In genomic region chr20:59221049-59221748, GRCh38 we compare ENCODE assay signal across 11 cellular contexts. TPM values are rescaled to one million over a fixed set of nuclear protein-coding genes. Genes with fewer than 3 reads are reported as not detected.
DNase-seq lines count a peak whose midpoint lies in the region; ATAC-seq, FAIRE-seq and TF ChIP-seq lines count a peak whose summit lies in the region.
"Had no signal": no experiment of that assay in that cellular context is flagged by ENCODE, and none has a peak within 500 bp of the region (broad histone marks: within the 10 kb centered on the region; RNA-seq: fewer than 3 reads in every experiment).

No MANE protein-coding gene starts in this region.

- H3K4me3 ChIP-seq in HepG2 (replicated peaks in 1 of 3; ENCODE audit: insufficient read depth in 1 of 3, low read depth in 2 of 3, low read length in 3 of 3) (no peak overlapping the region), right lobe of liver (no peak overlapping the region), colonic mucosa (no peak overlapping the region)

- H3K36me3 ChIP-seq in HepG2 (replicated peaks in 1 of 2; ENCODE audit: control insufficient read depth in 1 of 2, insufficient read depth in 2 of 2, low read length in 2 of 2) = no peaks in the 10 kb centered on the region
- no peaks in the 10 kb centered on the region for H3K36me3 ChIP-seq in right lobe of liver
- no peaks in the 10 kb centered on the region for H3K36me3 ChIP-seq in colonic mucosa
- H3K36me3 ChIP-seq: ascending aorta had no signal

- no peaks in the 10 kb centered on the region for H3K27me3 Mint-ChIP-seq in activated CD8-positive, alpha-beta T cell treated with anti-CD3 and anti-CD28 coated beads for 36 hours
- H3K27me3 Mint-ChIP-seq in CD14-positive monocyte (ENCODE audit: low read depth in 3 of 3) = peaks cover 37 to 45% (median 42%) of the 10 kb centered on the region in 3 donors
- H3K27me3 Mint-ChIP-seq in MCF 10A (ENCODE audit: insufficient read depth, unreplicated experiment) = peaks cover 97% of the 10 kb centered on the region

- H3K79me2 ChIP-seq in HepG2 (ENCODE audit: insufficient read depth, low read length) = no peaks in the 10 kb centered on the region

- H3K4me2 ChIP-seq in HepG2 (ENCODE audit: low read depth, low read length) = no peak overlapping the region

- TF ChIP-seq CTCF in HepG2 (CRISPR knock-in tag; IDR thresholded peaks at IDR 0.05) (no peak), right lobe of liver (IDR thresholded peaks at IDR 0.05) (no peak), CD14-positive monocyte (IDR thresholded peaks at IDR 0.05) (no peak), colonic mucosa (IDR thresholded peaks at IDR 0.05) (no peak), MCF 10A (IDR thresholded peaks at IDR 0.05; ENCODE audit: unreplicated experiment) (no peak)
- no peak for TF ChIP-seq CTCF in activated CD8-positive, alpha-beta T cell treated with anti-CD3 and anti-CD28 coated beads for 36 hours (IDR thresholded peaks at IDR 0.05)

- H3K27ac ChIP-seq in HepG2 (ENCODE audit: extremely low read length, insufficient read depth, low read length) (no peak overlapping the region), right lobe of liver (no peak overlapping the region), colonic mucosa (no peak overlapping the region)
- H3K27ac ChIP-seq: ascending aorta had no signal

- BruUV-seq in HepG2 (replicated peaks; lab: Mats Ljungman, UMichigan) (no TSS peak), MCF 10A (replicated peaks; lab: Mats Ljungman, UMichigan) (no TSS peak)

- CTCF ChIA-PET in HepG2 (lab: Yijun Ruan, JAX; ENCODE audit: low intra/inter-chr PET ratio, low total read pairs) = interaction anchor here (0.7 to 4.5 kb wide), 2 partner anchors 235 to 352 kb away, joined by 3 to 80 read pairs; no protein-coding TSS in a partner anchor
- CTCF ChIA-PET in activated CD8-positive, alpha-beta T cell treated with anti-CD3 and anti-CD28 coated beads for 36 hours (lab: Charles Lee) = interaction anchor here (0.7 to 5.5 kb wide), 25 partner anchors 8 to 370 kb away, joined by 3 to 47 read pairs (median 6); partner anchors contain the start of genes ATP5F1E and PRELID3B
- CTCF ChIA-PET in MCF 10A (lab: Yijun Ruan, JAX) = interaction anchor here (0.6 to 7.2 kb wide), 37 partner anchors 8 to 620 kb away, joined by 3 to 98 read pairs (median 4); partner anchors contain the start of gene ATP5F1E

- no peak for FAIRE-seq in HepG2 (lab: Jason Lieb, UNC)

- H3K9ac ChIP-seq in HepG2 (ENCODE audit: insufficient read depth, low read depth, low read length) (no peak overlapping the region), colonic mucosa (ENCODE audit: low read depth in 2 of 2, low read length in 2 of 2) (no peak overlapping the region)

- TF ChIP-seq POLR2A in HepG2 (IDR thresholded peaks at IDR 0.05; ENCODE audit: insufficient read depth in 1 of 2, low read depth in 2 of 2, low read length in 2 of 2) (no peak), right lobe of liver (IDR thresholded peaks at IDR 0.05) (no peak)

- DNase-seq in HepG2 (ENCODE audit: low spot score) (peak; percentile 13), right lobe of liver (no peak), left ventricle myocardium superior (peak; percentile 41), CD14-positive monocyte (ENCODE audit: low spot score) (no peak), colonic mucosa (no peak), MCF 10A (ENCODE audit: unreplicated experiment) (no peak)
- no peak for DNase-seq in activated CD8-positive, alpha-beta T cell treated with anti-CD3 and anti-CD28 coated beads for 36 hours

- POLR2A ChIA-PET in HepG2 (lab: Yijun Ruan, JAX) (no interaction called here), MCF 10A (lab: Yijun Ruan, JAX) (interaction anchor here (0.6 to 2.0 kb wide), 4 partner anchors 9 to 239 kb away, joined by 3 to 10 read pairs (median 5); partner anchors contain the start of gene ATP5F1E)
- POLR2A ChIA-PET in activated CD8-positive, alpha-beta T cell treated with anti-CD3 and anti-CD28 coated beads for 36 hours (lab: Charles Lee) = interaction anchor here (0.6 to 1.5 kb wide), 6 partner anchors 8 to 351 kb away, joined by 3 to 5 read pairs (median 3); no protein-coding TSS in a partner anchor

- no peak for TF ChIP-seq RAD21 in HepG2 (CRISPR knock-in tag; IDR thresholded peaks at IDR 0.05)

- H3K9me3 ChIP-seq in HepG2 (ENCODE audit: low read length) (no peaks in the 10 kb centered on the region), right lobe of liver (no peaks in the 10 kb centered on the region), colonic mucosa (no peaks in the 10 kb centered on the region)
- H3K9me3 ChIP-seq: ascending aorta had no signal

- H3K27ac Mint-ChIP-seq in activated CD8-positive, alpha-beta T cell treated with anti-CD3 and anti-CD28 coated beads for 36 hours = peak overlapping the region; percentile 51
- H3K27ac Mint-ChIP-seq in CD14-positive monocyte = no peak overlapping the region
- H3K27ac Mint-ChIP-seq in MCF 10A (ENCODE audit: low read depth, unreplicated experiment) = no peak overlapping the region

- ATAC-seq in HepG2 = no peak
- ATAC-seq in right lobe of liver = no peak
- ATAC-seq in activated CD8-positive, alpha-beta T cell treated with anti-CD3 and anti-CD28 coated beads for 36 hours = peak; percentile 12
- peak; percentile 78 for ATAC-seq in left ventricle myocardium superior
- no peak for ATAC-seq in GM18519 (IDR thresholded peaks at IDR 0.05; ENCODE audit: low FRiP score, unreplicated experiment)

- peaks cover 31% of the 10 kb centered on the region for H3K4me1 Mint-ChIP-seq in activated CD8-positive, alpha-beta T cell treated with anti-CD3 and anti-CD28 coated beads for 36 hours (ENCODE audit: low read depth)
- H3K4me1 Mint-ChIP-seq in CD14-positive monocyte = peaks cover 14% of the 10 kb centered on the region
- H3K4me1 Mint-ChIP-seq in MCF 10A (ENCODE audit: insufficient read depth, unreplicated experiment) = no peaks in the 10 kb centered on the region

- H3K27me3 ChIP-seq in HepG2 (ENCODE audit: control insufficient read depth in 1 of 2, insufficient read depth in 2 of 2, low read length in 2 of 2) (peaks cover 13 to 66% of the 10 kb centered on the region in 2 experiments), right lobe of liver (peaks cover 0 to 18% of the 10 kb centered on the region in 2 donors), colonic mucosa (peaks cover 3% of the 10 kb centered on the region)
- H3K27me3 ChIP-seq: ascending aorta had no signal

- H3K36me3 Mint-ChIP-seq in activated CD8-positive, alpha-beta T cell treated with anti-CD3 and anti-CD28 coated beads for 36 hours (ENCODE audit: low read depth) = peaks cover 2% of the 10 kb centered on the region
- H3K36me3 Mint-ChIP-seq in CD14-positive monocyte = peaks cover 0 to 3% of the 10 kb centered on the region in 2 donors
- no peaks in the 10 kb centered on the region for H3K36me3 Mint-ChIP-seq in MCF 10A (ENCODE audit: insufficient read depth, unreplicated experiment)

- WGBS in HepG2 (ENCODE audit: low lambda C conversion rate) = 12% methylated on average over 9 of the region's 9 CpGs
- 42% methylated on average over 4 of the region's 9 CpGs for WGBS in right lobe of liver (ENCODE audit: insufficient coverage, low coverage, low lambda C conversion rate, missing lambda C conversion rate)

- no peaks in the 10 kb centered on the region for H4K20me1 ChIP-seq in HepG2 (ENCODE audit: insufficient read depth, low read length)

- no peak for TF ChIP-seq EP300 in HepG2 (IDR thresholded peaks at IDR 0.05; ENCODE audit: low read depth in 2 of 2, low read length in 2 of 2)
- TF ChIP-seq EP300 in HepG2 (CRISPR knock-in tag; IDR thresholded peaks at IDR 0.05; ENCODE audit: borderline replicate concordance) = no peak

- intact Hi-C loops in HepG2 (cut with micrococcal nuclease; ENCODE audit: unreplicated experiment) = loop anchor here (5.0 kb wide), 1 partner anchor 276 kb away; no protein-coding TSS in a partner anchor
- intact Hi-C loops in right lobe of liver (cut with DNase I) = loop anchor here (5.0 to 10.0 kb wide), 3 partner anchors 126 to 354 kb away; no protein-coding TSS in a partner anchor
- intact Hi-C loops in activated CD8-positive, alpha-beta T cell treated with anti-CD3 and anti-CD28 coated beads for 36 hours (cut with micrococcal nuclease) = loop anchor here (5.0 to 10.0 kb wide), 3 partner anchors 134 to 346 kb away; no protein-coding TSS in a partner anchor
- intact Hi-C loops in left ventricle myocardium superior (cut with micrococcal nuclease) = loop anchor here (5.0 kb wide), 1 partner anchor 349 kb away; no protein-coding TSS in a partner anchor
- intact Hi-C loops in CD14-positive monocyte (cut with micrococcal nuclease) = loop anchor here (5.0 kb wide), 3 partner anchors 139 to 354 kb away; no protein-coding TSS in a partner anchor
- intact Hi-C loops in colonic mucosa (cut with DNase I) = loop anchor here (5.0 kb wide), 3 partner anchors 134 to 349 kb away; no protein-coding TSS in a partner anchor
- intact Hi-C loops in MCF 10A (cut with micrococcal nuclease) = no loop called here

- H3K4me1 ChIP-seq in HepG2 (ENCODE audit: insufficient read depth, low read length) = peaks cover 6% of the 10 kb centered on the region; the same call in 1 of the 2 replicates
- peaks cover 0 to 12% (median 0%) of the 10 kb centered on the region in 4 donors for H3K4me1 ChIP-seq in right lobe of liver
- no peaks in the 10 kb centered on the region for H3K4me1 ChIP-seq in colonic mucosa

- in situ Hi-C loops in HepG2 (cut with HindIII; ENCODE audit: extremely low pct_ligation_motif_present, low pct_unique_long_range_greater_than_20kb) = loop anchor here (5.0 kb wide), 2 partner anchors 134 to 349 kb away; no protein-coding TSS in a partner anchor

- no peaks in the 10 kb centered on the region for H3K9me3 Mint-ChIP-seq in activated CD8-positive, alpha-beta T cell treated with anti-CD3 and anti-CD28 coated beads for 36 hours
- H3K9me3 Mint-ChIP-seq in CD14-positive monocyte (peaks cover 0 to 9% (median 0%) of the 10 kb centered on the region in 7 donors), MCF 10A (ENCODE audit: unreplicated experiment) (no peaks in the 10 kb centered on the region)

- H3K4me3 Mint-ChIP-seq in activated CD8-positive, alpha-beta T cell treated with anti-CD3 and anti-CD28 coated beads for 36 hours = peak overlapping the region; percentile 55
- peak overlapping the region in 1 of 2 donors; percentile 87 for H3K4me3 Mint-ChIP-seq in CD14-positive monocyte
- no peak overlapping the region for H3K4me3 Mint-ChIP-seq in MCF 10A (ENCODE audit: unreplicated experiment)

- no peak overlapping the region for H2AFZ ChIP-seq in HepG2 (ENCODE audit: low read length)

RNA-seq across cellular contexts. Expression of gene ZNF831, which starts 57.6 kb away (rescaled TPM):
- total RNA-seq in HepG2 (2016; rRNA removed; fragmentation: Illumina TruSeq; extraction: Trizol) (not detected in 2 replicates), right lobe of liver (under 1 TPM; 0.04 to 0.25 (median 0.07) TPM), left ventricle myocardium superior (0.17 TPM), colonic mucosa (under 1 TPM; 0.20 to 0.27 TPM), MCF 10A (2022) (not detected in 2 replicates)
- total RNA-seq in HepG2 (2016; cell fraction: cytosol; rRNA removed; fragmentation: Illumina TruSeq; extraction: Trizol; ENCODE audit: low read depth) = not detected in 2 replicates
- not detected in 2 replicates for total RNA-seq in HepG2 (2016; cell fraction: insoluble cytoplasmic fraction; rRNA removed; fragmentation: Illumina TruSeq; extraction: Trizol)
- total RNA-seq in HepG2 (2016; cell fraction: membrane; rRNA removed; fragmentation: Illumina TruSeq; extraction: Trizol) = not detected in 2 replicates
- total RNA-seq in HepG2 (2016; cell fraction: nucleus; rRNA removed; fragmentation: Illumina TruSeq; extraction: Trizol) = not detected in 2 replicates
- polyA plus RNA-seq in HepG2 (2011; rRNA removed) (not detected in 2 replicates), CD14-positive monocyte (under 1 TPM in 1 of 2 donors, not detected in 1; 0.09 TPM)
- not detected in 2 replicates for polyA plus RNA-seq in HepG2 (2011; cell fraction: cytosol; rRNA removed)
- not detected in 2 replicates for polyA plus RNA-seq in HepG2 (2011; cell fraction: nucleus; rRNA removed)
- not detected in 2 replicates for polyA plus RNA-seq in HepG2 (2012)
- not detected in 2 replicates for polyA plus RNA-seq in HepG2 (2016; cell fraction: cytosol; fragmentation: Illumina TruSeq; extraction: Trizol; ENCODE audit: low read depth)
- not detected in 2 replicates for polyA plus RNA-seq in HepG2 (2016; cell fraction: insoluble cytoplasmic fraction; fragmentation: Illumina TruSeq; extraction: Trizol; ENCODE audit: low read depth)
- polyA plus RNA-seq in HepG2 (2016; cell fraction: membrane; fragmentation: Illumina TruSeq; extraction: Trizol; ENCODE audit: low read depth) = not detected in 2 replicates
- polyA plus RNA-seq in HepG2 (2016; cell fraction: nucleus; fragmentation: Illumina TruSeq; extraction: Trizol; ENCODE audit: insufficient read depth, low read depth) = not detected in 2 replicates
- not detected in 2 replicates for polyA minus RNA-seq in HepG2 (2011; rRNA and poly(A)+ RNA removed; ENCODE audit: low replicate concordance)
- polyA minus RNA-seq in HepG2 (2011; cell fraction: cytosol; rRNA and poly(A)+ RNA removed) = not detected in 2 replicates
- polyA minus RNA-seq in HepG2 (2011; cell fraction: nucleus; rRNA and poly(A)+ RNA removed) = not detected in 2 replicates
- 10 to 100 TPM; 10.9 to 11.9 TPM for total RNA-seq in activated CD8-positive, alpha-beta T cell treated with anti-CD3 and anti-CD28 coated beads for 36 hours
- total RNA-seq: glomerular endothelial cell, osteocyte had no signal

Comparison
In these comparisons a context has a peak if more than half of its experiments do, and no peak if none do; other contexts are left out.
1. DNase-seq: peak in HepG2 (single experiment) and left ventricle myocardium superior (single experiment); none in right lobe of liver (0 of 3), activated CD8-positive, alpha-beta T cell treated with anti-CD3 and anti-CD28 coated beads for 36 hours (single experiment), CD14-positive monocyte (single experiment), colonic mucosa (single experiment) and MCF 10A (single experiment).
2. ATAC-seq: peak in activated CD8-positive, alpha-beta T cell treated with anti-CD3 and anti-CD28 coated beads for 36 hours (single experiment) and left ventricle myocardium superior (single experiment); none in HepG2 (single experiment), right lobe of liver (0 of 4) and GM18519 (single experiment).
3. RNA of gene ZNF831, which starts 57.6 kb away (total RNA-seq): 10.9 to 11.9 TPM in activated CD8-positive, alpha-beta T cell treated with anti-CD3 and anti-CD28 coated beads for 36 hours; 0.20 to 0.27 TPM in colonic mucosa, 0.17 TPM in left ventricle myocardium superior (single experiment), 0.04 to 0.25 TPM in right lobe of liver, not detected in HepG2 and not detected in MCF 10A; every median in the first group is over 4 times any median in the second.